ENCODE assay signal across 8 cellular contexts in genomic region chr7:88835147-88835728, GRCh38. TPM values are rescaled to one million over a fixed set of nuclear protein-coding genes. Genes with fewer than 3 reads are reported as not detected.
DNase-seq lines count a peak whose midpoint lies in the region; FAIRE-seq and TF ChIP-seq lines count a peak whose summit lies in the region.
"Had no signal": no experiment of that assay in that cellular context is flagged by ENCODE, and none has a peak within 500 bp of the region (broad histone marks: within the 10 kb centered on the region; RNA-seq: fewer than 3 reads in every experiment).

No MANE protein-coding gene starts in this region.

- no peaks in the 10 kb centered on the region for H3K27me3 ChIP-seq in GM23248 (replicated peaks; ENCODE audit: insufficient read depth)
- H3K27me3 ChIP-seq in kidney epithelial cell (ENCODE audit: control insufficient read depth, insufficient read depth, low read length) = no peaks in the 10 kb centered on the region

- H3K9ac ChIP-seq in GM23248 = no peak overlapping the region

- H3F3A ChIP-seq in GM23248 (ENCODE audit: insufficient read depth) = no peaks in the 10 kb centered on the region

- DNase-seq in GM13976 (ENCODE audit: low spot score) (peak; percentile 23), GM23248 (peak; percentile 45), Kasumi-1 (lab: John Stamatoyannopoulos, UW) (peak; percentile 66 to 89), SKM-1 treated with dmso at 0.1 percent for 144 hours (lab: John Stamatoyannopoulos, UW; ENCODE audit: unreplicated experiment) (peak; percentile 68), kidney epithelial cell (ENCODE audit: low read depth) (peak; percentile 4), H54 (ENCODE audit: insufficient read length, low spot score) (no peak)
- no peak for DNase-seq in activated naive CD4-positive, alpha-beta T cell treated with anti-CD3 and anti-CD28 coated beads, Interleukin-2, amount 50 U/mL, for 16 hours

- no peak overlapping the region for H3K4me3 ChIP-seq in GM23248
- H3K4me3 ChIP-seq in kidney epithelial cell (ENCODE audit: low read depth, low read length) = no peak overlapping the region

- no peak overlapping the region for H3K4me2 ChIP-seq in GM23248 (ENCODE audit: unreplicated experiment)

- no peak for TF ChIP-seq POLR2A in H54 (IDR thresholded peaks at IDR 0.05; ENCODE audit: low read depth, low read length)

- H3K36me3 ChIP-seq in GM23248 (ENCODE audit: low read depth) (no peaks in the 10 kb centered on the region), kidney epithelial cell (ENCODE audit: control insufficient read depth, insufficient read depth, low read length) (no peaks in the 10 kb centered on the region)

- 15 to 19% methylated on average over 3 of the region's 3 CpGs for WGBS in GM23248 (ENCODE audit: low coverage in 1 of 2, low lambda C conversion rate in 2 of 2, missing lambda C conversion rate in 2 of 2), 2 experiments

- H3K9me3 ChIP-seq in GM23248 (ENCODE audit: low read depth) = no peaks in the 10 kb centered on the region

- FAIRE-seq in H54 (lab: Jason Lieb, UNC) = no peak

- in situ Hi-C loops in GM13976 (cut with MboI; ENCODE audit: low sequenced_read_pairs, unreplicated experiment) = loop anchor here (25.0 kb wide), 1 partner anchor 298 kb away; no protein-coding TSS in a partner anchor
- in situ Hi-C loops in GM23248 (cut with MboI) = no loop called here

- no peak overlapping the region for H3K27ac ChIP-seq in GM23248

- H3K9me2 ChIP-seq in GM23248 (ENCODE audit: insufficient read depth) = no peaks in the 10 kb centered on the region

- TF ChIP-seq CTCF in GM13976 (IDR thresholded peaks at IDR 0.05; ENCODE audit: borderline replicate concordance, control extremely low read depth, extremely low read depth, insufficient read depth, missing control alignments) = peak; percentile 35
- peak; percentile 63 for TF ChIP-seq CTCF in kidney epithelial cell (IDR thresholded peaks at IDR 0.05; ENCODE audit: insufficient read depth, low read length, poor library complexity, severe bottlenecking)

- H2AFZ ChIP-seq in GM23248 = no peak overlapping the region

- H4K20me1 ChIP-seq in GM23248 (ENCODE audit: insufficient read depth) = no peaks in the 10 kb centered on the region

- no peaks in the 10 kb centered on the region for H3K4me1 ChIP-seq in GM23248 (ENCODE audit: insufficient read depth)

- H3K79me2 ChIP-seq in GM23248 (ENCODE audit: insufficient read depth) = no peaks in the 10 kb centered on the region

RNA-seq across cellular contexts. Expression of gene TEX47, which starts 39.7 kb away (rescaled TPM):
- not detected in 2 replicates for total RNA-seq in GM23248 (2014; rRNA removed; shearing (Covaris generic))
- not detected in 2 replicates for polyA plus RNA-seq in GM23248 (2016; fragmentation: Nextera tagmentation; extraction: Ambion mirVana)
- not detected in 2 replicates for total RNA-seq in kidney epithelial cell
- total RNA-seq: activated T-cell treated with anti-CD3 and anti-CD28 coated beads, Interleukin-2, amount 50 U/mL, for 72 hours had no signal

Comparison
In these comparisons a context has a peak if more than half of its experiments do, and no peak if none do; other contexts are left out.
1. DNase-seq: peak in GM13976 (single experiment), GM23248 (single experiment), Kasumi-1 (2 of 2), SKM-1 treated with dmso at 0.1 percent for 144 hours (single experiment) and kidney epithelial cell (single experiment); none in activated naive CD4-positive, alpha-beta T cell treated with anti-CD3 and anti-CD28 coated beads, Interleukin-2, amount 50 U/mL, for 16 hours (single experiment) and H54 (single experiment).